In the genomic region with DNA sequence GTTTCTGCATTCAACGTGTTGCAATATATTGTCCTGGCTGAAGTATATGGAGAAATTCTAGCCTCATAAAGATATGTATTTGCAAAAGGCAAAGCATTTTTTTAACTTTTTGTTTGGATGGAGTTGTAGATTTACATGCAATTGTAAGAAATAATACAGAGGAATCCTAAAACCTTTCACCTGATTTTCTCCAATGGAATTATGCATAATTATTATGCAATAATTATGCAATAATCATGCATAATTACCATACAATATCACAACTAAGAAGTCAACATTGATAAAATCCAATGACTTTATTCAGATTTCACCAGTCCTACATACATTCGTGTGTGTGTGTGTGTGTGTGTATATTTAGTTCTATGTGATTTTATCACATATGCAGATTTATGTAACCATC, we compare ENCODE assay signal across 11 cellular contexts. TPM values are rescaled to one million over a fixed set of nuclear protein-coding genes. Genes with fewer than 3 reads are reported as not detected.
"Had no signal": no experiment of that assay in that cellular context is flagged by ENCODE, and none has a peak within 500 bp of the region (broad histone marks: within the 10 kb centered on the region; RNA-seq: fewer than 3 reads in every experiment).

No MANE protein-coding gene starts in this region.

- H3K4me2 ChIP-seq: GM23338 had no signal

- DNase-seq: GM23248, GOT3, H7, H9, HCEC 1CT, HFFc6 had no signal

- ATAC-seq: GM23338, HCT116 had no signal

- FAIRE-seq: H1, H54 had no signal

- H3K9me3 ChIP-seq: HAP-1 had no signal

- H3K4me3 ChIP-seq: GM23248, GM23338, HAP-1 had no signal

- H2AFZ ChIP-seq: GM23248, GM23338 had no signal

- H3K36me3 ChIP-seq: HAP-1 had no signal

- H3K27ac ChIP-seq: GM23248 had no signal

- H3K9ac ChIP-seq: GM23248 had no signal

RNA-seq across cellular contexts. Expression of a gene that starts 7.5 kb away (rescaled TPM):
- total RNA-seq: GM23248 had no signal
